1 cellular context compared by ENCODE assay signal in the genomic region with DNA sequence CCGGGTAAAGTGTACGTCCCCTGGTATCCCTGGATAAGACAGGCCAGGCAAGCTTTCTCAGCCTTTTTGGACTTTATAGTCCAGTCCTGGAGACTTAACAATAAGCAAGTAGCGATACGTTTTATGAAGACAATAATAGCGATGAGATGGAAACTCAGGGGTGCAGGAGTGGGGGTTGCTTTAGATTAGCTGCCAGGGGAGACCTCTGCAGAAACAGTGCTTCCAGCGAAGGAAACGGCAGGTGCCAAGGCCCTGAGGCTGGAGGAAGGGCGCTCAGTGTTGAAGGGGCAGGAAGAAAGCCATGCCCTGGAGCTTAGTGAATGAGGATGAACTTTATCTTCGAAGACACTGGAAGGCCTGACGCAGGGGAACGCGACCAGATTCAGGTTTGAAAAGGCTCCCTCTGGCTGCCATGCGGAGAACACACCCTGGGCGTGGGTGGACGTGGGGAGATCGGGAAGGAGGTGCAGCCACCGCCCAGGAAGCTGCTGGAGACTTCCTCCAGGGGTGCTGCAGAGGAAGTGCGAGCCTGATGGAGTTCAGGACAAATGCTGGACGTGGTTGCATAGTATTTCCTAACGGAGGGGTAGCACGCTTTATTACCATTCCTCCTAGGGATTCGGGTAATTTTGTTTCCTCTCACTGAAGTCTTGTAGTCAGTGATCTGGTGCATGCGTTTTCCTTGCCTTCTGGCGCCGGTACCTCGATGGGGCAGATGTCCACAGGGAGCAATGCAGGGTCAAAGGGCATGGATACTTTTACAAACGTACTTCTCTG.
TF ChIP-seq lines count a peak whose summit lies in the region.

No MANE protein-coding gene starts in this region.

TF ChIP-seq in GM12878, 131 proteins besides CTCF, POLR2A, EP300 and RAD21 (continues in another document):
- TF ChIP-seq, protein P1, sequence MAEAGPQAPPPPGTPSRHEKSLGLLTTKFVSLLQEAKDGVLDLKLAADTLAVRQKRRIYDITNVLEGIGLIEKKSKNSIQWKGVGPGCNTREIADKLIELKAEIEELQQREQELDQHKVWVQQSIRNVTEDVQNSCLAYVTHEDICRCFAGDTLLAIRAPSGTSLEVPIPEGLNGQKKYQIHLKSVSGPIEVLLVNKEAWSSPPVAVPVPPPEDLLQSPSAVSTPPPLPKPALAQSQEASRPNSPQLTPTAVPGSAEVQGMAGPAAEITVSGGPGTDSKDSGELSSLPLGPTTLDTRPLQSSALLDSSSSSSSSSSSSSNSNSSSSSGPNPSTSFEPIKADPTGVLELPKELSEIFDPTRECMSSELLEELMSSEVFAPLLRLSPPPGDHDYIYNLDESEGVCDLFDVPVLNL (IDR thresholded peaks at IDR 0.05; ENCODE audit: low read depth, low read length) = no peak
- peak; percentile 62 for TF ChIP-seq POLR2AphosphoS5 (IDR thresholded peaks at IDR 0.05; ENCODE audit: low read length)
- peak; percentile 58; the same call in 1 of the 2 replicates for TF ChIP-seq CREM (IDR thresholded peaks at IDR 0.05; ENCODE audit: low read depth)
- TF ChIP-seq, protein P2, sequence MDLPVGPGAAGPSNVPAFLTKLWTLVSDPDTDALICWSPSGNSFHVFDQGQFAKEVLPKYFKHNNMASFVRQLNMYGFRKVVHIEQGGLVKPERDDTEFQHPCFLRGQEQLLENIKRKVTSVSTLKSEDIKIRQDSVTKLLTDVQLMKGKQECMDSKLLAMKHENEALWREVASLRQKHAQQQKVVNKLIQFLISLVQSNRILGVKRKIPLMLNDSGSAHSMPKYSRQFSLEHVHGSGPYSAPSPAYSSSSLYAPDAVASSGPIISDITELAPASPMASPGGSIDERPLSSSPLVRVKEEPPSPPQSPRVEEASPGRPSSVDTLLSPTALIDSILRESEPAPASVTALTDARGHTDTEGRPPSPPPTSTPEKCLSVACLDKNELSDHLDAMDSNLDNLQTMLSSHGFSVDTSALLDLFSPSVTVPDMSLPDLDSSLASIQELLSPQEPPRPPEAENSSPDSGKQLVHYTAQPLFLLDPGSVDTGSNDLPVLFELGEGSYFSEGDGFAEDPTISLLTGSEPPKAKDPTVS (IDR thresholded peaks at IDR 0.05; ENCODE audit: low read depth, low read length) = peak; percentile 77
- TF ChIP-seq SIN3A (IDR thresholded peaks at IDR 0.05; ENCODE audit: low read depth, low read length) = peak; percentile 52; the same call in 1 of the 2 replicates
- TF ChIP-seq, protein P3, sequence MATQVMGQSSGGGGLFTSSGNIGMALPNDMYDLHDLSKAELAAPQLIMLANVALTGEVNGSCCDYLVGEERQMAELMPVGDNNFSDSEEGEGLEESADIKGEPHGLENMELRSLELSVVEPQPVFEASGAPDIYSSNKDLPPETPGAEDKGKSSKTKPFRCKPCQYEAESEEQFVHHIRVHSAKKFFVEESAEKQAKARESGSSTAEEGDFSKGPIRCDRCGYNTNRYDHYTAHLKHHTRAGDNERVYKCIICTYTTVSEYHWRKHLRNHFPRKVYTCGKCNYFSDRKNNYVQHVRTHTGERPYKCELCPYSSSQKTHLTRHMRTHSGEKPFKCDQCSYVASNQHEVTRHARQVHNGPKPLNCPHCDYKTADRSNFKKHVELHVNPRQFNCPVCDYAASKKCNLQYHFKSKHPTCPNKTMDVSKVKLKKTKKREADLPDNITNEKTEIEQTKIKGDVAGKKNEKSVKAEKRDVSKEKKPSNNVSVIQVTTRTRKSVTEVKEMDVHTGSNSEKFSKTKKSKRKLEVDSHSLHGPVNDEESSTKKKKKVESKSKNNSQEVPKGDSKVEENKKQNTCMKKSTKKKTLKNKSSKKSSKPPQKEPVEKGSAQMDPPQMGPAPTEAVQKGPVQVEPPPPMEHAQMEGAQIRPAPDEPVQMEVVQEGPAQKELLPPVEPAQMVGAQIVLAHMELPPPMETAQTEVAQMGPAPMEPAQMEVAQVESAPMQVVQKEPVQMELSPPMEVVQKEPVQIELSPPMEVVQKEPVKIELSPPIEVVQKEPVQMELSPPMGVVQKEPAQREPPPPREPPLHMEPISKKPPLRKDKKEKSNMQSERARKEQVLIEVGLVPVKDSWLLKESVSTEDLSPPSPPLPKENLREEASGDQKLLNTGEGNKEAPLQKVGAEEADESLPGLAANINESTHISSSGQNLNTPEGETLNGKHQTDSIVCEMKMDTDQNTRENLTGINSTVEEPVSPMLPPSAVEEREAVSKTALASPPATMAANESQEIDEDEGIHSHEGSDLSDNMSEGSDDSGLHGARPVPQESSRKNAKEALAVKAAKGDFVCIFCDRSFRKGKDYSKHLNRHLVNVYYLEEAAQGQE (IDR thresholded peaks at IDR 0.05; ENCODE audit: low read depth, low read length) = no peak
- peak; percentile 24; the same call in 1 of the 2 replicates for TF ChIP-seq ZNF217 (IDR thresholded peaks at IDR 0.05)
- TF ChIP-seq, protein P4, sequence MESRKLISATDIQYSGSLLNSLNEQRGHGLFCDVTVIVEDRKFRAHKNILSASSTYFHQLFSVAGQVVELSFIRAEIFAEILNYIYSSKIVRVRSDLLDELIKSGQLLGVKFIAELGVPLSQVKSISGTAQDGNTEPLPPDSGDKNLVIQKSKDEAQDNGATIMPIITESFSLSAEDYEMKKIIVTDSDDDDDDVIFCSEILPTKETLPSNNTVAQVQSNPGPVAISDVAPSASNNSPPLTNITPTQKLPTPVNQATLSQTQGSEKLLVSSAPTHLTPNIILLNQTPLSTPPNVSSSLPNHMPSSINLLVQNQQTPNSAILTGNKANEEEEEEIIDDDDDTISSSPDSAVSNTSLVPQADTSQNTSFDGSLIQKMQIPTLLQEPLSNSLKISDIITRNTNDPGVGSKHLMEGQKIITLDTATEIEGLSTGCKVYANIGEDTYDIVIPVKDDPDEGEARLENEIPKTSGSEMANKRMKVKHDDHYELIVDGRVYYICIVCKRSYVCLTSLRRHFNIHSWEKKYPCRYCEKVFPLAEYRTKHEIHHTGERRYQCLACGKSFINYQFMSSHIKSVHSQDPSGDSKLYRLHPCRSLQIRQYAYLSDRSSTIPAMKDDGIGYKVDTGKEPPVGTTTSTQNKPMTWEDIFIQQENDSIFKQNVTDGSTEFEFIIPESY (IDR thresholded peaks at IDR 0.05) = no peak
- TF ChIP-seq, protein P5, sequence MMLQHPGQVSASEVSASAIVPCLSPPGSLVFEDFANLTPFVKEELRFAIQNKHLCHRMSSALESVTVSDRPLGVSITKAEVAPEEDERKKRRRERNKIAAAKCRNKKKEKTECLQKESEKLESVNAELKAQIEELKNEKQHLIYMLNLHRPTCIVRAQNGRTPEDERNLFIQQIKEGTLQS (IDR thresholded peaks at IDR 0.05; ENCODE audit: borderline replicate concordance, extremely low read depth, low read depth, low read length) = no peak
- TF ChIP-seq SIX5 (IDR thresholded peaks at IDR 0.05; ENCODE audit: low read depth, low read length, severe bottlenecking) = no peak
- no peak for TF ChIP-seq CBX3 (IDR thresholded peaks at IDR 0.05; ENCODE audit: borderline replicate concordance, low read depth)
- peak; percentile 39; the same call in 1 of the 2 replicates for TF ChIP-seq RB1 (IDR thresholded peaks at IDR 0.05; ENCODE audit: borderline replicate concordance)
- TF ChIP-seq FOS (IDR thresholded peaks at IDR 0.05; ENCODE audit: borderline replicate concordance, extremely low read depth, insufficient read length) = no peak
- TF ChIP-seq, protein P6, sequence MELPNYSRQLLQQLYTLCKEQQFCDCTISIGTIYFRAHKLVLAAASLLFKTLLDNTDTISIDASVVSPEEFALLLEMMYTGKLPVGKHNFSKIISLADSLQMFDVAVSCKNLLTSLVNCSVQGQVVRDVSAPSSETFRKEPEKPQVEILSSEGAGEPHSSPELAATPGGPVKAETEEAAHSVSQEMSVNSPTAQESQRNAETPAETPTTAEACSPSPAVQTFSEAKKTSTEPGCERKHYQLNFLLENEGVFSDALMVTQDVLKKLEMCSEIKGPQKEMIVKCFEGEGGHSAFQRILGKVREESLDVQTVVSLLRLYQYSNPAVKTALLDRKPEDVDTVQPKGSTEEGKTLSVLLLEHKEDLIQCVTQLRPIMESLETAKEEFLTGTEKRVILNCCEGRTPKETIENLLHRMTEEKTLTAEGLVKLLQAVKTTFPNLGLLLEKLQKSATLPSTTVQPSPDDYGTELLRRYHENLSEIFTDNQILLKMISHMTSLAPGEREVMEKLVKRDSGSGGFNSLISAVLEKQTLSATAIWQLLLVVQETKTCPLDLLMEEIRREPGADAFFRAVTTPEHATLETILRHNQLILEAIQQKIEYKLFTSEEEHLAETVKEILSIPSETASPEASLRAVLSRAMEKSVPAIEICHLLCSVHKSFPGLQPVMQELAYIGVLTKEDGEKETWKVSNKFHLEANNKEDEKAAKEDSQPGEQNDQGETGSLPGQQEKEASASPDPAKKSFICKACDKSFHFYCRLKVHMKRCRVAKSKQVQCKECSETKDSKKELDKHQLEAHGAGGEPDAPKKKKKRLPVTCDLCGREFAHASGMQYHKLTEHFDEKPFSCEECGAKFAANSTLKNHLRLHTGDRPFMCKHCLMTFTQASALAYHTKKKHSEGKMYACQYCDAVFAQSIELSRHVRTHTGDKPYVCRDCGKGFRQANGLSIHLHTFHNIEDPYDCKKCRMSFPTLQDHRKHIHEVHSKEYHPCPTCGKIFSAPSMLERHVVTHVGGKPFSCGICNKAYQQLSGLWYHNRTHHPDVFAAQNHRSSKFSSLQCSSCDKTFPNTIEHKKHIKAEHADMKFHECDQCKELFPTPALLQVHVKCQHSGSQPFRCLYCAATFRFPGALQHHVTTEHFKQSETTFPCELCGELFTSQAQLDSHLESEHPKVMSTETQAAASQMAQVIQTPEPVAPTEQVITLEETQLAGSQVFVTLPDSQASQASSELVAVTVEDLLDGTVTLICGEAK (IDR thresholded peaks at IDR 0.05; ENCODE audit: borderline replicate concordance) = no peak; the same call in 1 of the 2 replicates
- TF ChIP-seq, protein P7, sequence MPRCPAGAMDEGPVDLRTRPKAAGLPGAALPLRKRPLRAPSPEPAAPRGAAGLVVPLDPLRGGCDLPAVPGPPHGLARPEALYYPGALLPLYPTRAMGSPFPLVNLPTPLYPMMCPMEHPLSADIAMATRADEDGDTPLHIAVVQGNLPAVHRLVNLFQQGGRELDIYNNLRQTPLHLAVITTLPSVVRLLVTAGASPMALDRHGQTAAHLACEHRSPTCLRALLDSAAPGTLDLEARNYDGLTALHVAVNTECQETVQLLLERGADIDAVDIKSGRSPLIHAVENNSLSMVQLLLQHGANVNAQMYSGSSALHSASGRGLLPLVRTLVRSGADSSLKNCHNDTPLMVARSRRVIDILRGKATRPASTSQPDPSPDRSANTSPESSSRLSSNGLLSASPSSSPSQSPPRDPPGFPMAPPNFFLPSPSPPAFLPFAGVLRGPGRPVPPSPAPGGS (IDR thresholded peaks at IDR 0.05; ENCODE audit: borderline replicate concordance, insufficient read depth, low read depth, low read length, poor library complexity, severe bottlenecking) = no peak
- no peak for TF ChIP-seq RCOR1 (conservative IDR thresholded peaks at IDR 0.05; ENCODE audit: low read depth, low read length)
- peak; percentile 80 for TF ChIP-seq POLR2AphosphoS2 (IDR thresholded peaks at IDR 0.05; ENCODE audit: low read depth, low read length)
- no peak for TF ChIP-seq ZZZ3 (IDR thresholded peaks at IDR 0.05; ENCODE audit: control insufficient read depth, insufficient read length, low read depth)
- TF ChIP-seq ASH2L (IDR thresholded peaks at IDR 0.05; ENCODE audit: borderline replicate concordance, low read depth) = no peak
- no peak for TF ChIP-seq MEF2B (IDR thresholded peaks at IDR 0.05; ENCODE audit: partially characterized antibody, poor library complexity, severe bottlenecking)
- no peak for TF ChIP-seq NR2C2 (IDR thresholded peaks at IDR 0.05; ENCODE audit: borderline replicate concordance, control insufficient read depth, insufficient read length, low read depth)
- TF ChIP-seq, protein P8, sequence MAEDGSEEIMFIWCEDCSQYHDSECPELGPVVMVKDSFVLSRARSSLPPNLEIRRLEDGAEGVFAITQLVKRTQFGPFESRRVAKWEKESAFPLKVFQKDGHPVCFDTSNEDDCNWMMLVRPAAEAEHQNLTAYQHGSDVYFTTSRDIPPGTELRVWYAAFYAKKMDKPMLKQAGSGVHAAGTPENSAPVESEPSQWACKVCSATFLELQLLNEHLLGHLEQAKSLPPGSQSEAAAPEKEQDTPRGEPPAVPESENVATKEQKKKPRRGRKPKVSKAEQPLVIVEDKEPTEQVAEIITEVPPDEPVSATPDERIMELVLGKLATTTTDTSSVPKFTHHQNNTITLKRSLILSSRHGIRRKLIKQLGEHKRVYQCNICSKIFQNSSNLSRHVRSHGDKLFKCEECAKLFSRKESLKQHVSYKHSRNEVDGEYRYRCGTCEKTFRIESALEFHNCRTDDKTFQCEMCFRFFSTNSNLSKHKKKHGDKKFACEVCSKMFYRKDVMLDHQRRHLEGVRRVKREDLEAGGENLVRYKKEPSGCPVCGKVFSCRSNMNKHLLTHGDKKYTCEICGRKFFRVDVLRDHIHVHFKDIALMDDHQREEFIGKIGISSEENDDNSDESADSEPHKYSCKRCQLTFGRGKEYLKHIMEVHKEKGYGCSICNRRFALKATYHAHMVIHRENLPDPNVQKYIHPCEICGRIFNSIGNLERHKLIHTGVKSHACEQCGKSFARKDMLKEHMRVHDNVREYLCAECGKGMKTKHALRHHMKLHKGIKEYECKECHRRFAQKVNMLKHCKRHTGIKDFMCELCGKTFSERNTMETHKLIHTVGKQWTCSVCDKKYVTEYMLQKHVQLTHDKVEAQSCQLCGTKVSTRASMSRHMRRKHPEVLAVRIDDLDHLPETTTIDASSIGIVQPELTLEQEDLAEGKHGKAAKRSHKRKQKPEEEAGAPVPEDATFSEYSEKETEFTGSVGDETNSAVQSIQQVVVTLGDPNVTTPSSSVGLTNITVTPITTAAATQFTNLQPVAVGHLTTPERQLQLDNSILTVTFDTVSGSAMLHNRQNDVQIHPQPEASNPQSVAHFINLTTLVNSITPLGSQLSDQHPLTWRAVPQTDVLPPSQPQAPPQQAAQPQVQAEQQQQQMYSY (CRISPR knock-in tag; IDR thresholded peaks at IDR 0.05) = no peak
- no peak for TF ChIP-seq FOXK2 (IDR thresholded peaks at IDR 0.05)
- TF ChIP-seq, protein P9, sequence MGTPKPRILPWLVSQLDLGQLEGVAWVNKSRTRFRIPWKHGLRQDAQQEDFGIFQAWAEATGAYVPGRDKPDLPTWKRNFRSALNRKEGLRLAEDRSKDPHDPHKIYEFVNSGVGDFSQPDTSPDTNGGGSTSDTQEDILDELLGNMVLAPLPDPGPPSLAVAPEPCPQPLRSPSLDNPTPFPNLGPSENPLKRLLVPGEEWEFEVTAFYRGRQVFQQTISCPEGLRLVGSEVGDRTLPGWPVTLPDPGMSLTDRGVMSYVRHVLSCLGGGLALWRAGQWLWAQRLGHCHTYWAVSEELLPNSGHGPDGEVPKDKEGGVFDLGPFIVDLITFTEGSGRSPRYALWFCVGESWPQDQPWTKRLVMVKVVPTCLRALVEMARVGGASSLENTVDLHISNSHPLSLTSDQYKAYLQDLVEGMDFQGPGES (IDR thresholded peaks at IDR 0.05) = no peak
- no peak for TF ChIP-seq SREBF2 (IDR thresholded peaks at IDR 0.05; ENCODE audit: low read length)
- no peak for TF ChIP-seq KDM1A (IDR thresholded peaks at IDR 0.05; ENCODE audit: borderline replicate concordance)
- TF ChIP-seq MYB (IDR thresholded peaks at IDR 0.05; ENCODE audit: borderline replicate concordance, low read depth, low read length) = no peak
- TF ChIP-seq HDAC6 (IDR thresholded peaks at IDR 0.05; ENCODE audit: unreplicated experiment) = no peak
- TF ChIP-seq HDAC2 (IDR thresholded peaks at IDR 0.05) = no peak
- TF ChIP-seq YY1 (IDR thresholded peaks at IDR 0.05; ENCODE audit: low read depth, low read length) = peak; percentile 77
- TF ChIP-seq, protein P10, sequence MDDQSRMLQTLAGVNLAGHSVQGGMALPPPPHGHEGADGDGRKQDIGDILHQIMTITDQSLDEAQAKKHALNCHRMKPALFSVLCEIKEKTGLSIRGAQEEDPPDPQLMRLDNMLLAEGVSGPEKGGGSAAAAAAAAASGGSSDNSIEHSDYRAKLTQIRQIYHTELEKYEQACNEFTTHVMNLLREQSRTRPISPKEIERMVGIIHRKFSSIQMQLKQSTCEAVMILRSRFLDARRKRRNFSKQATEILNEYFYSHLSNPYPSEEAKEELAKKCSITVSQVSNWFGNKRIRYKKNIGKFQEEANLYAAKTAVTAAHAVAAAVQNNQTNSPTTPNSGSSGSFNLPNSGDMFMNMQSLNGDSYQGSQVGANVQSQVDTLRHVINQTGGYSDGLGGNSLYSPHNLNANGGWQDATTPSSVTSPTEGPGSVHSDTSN (IDR thresholded peaks at IDR 0.05; ENCODE audit: insufficient replicate concordance, low read depth, low read length) = no peak
